In the genomic region with DNA sequence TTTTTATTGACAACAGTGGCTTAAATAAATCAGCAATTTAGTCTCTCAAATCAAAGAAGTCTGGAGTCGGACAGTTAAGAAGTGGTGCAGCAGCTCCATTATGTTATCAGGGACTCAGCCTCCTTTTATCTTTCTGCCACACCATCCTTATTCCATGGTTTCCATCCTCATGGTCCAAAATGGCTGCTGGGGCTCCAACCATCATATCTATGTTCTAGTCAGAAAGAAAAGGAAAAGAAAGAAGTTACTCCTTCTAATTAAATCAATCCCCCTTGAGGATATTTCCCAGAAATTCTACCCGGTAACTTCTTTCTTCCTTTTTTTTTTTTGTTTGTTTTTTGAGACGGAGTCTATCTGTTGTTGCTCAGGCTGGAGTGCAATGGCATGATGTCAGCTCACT, we compare ENCODE assay signal across 28 cellular contexts.
"Had no signal": no experiment of that assay in that cellular context is flagged by ENCODE, and none has a peak within 500 bp of the region (broad histone marks: within the 10 kb centered on the region; RNA-seq: fewer than 3 reads in every experiment).

No MANE protein-coding gene starts in this region.

- H3K4me3 ChIP-seq: colonic mucosa, coronary artery, dorsolateral prefrontal cortex, esophagus muscularis mucosa, esophagus squamous epithelium, gastrocnemius medialis, gastroesophageal sphincter, heart left ventricle, heart right ventricle had no signal

- H3K27ac ChIP-seq: colonic mucosa, coronary artery, dorsolateral prefrontal cortex, epithelial cell of prostate, esophagus muscularis mucosa, esophagus squamous epithelium, foreskin keratinocyte, gastrocnemius medialis, gastroesophageal sphincter, heart left ventricle, heart right ventricle had no signal

- H3K27me3 ChIP-seq: colonic mucosa, dorsolateral prefrontal cortex, gastrocnemius medialis had no signal

- FAIRE-seq: colon, endometrium, endothelial cell of umbilical vein, frontal cortex had no signal

- H3K36me3 ChIP-seq: colonic mucosa, esophagus muscularis mucosa, esophagus squamous epithelium, gastrocnemius medialis, gastroesophageal sphincter, heart left ventricle, heart right ventricle had no signal

- ATAC-seq: effector memory CD8-positive, alpha-beta T cell; esophagus mucosa; foreskin keratinocyte; gastrocnemius medialis; gastroesophageal sphincter; heart left ventricle; heart right ventricle had no signal

- H3K9me3 ChIP-seq: colonic mucosa, esophagus squamous epithelium, gastrocnemius medialis, gastroesophageal sphincter, heart left ventricle, heart right ventricle had no signal

- H3K4me1 ChIP-seq: colonic mucosa, esophagus muscularis mucosa, esophagus squamous epithelium, foreskin keratinocyte, gastroesophageal sphincter had no signal

- DNase-seq: colonic mucosa; cortex of kidney; dermis blood vessel endothelial cell; dorsolateral prefrontal cortex; effector CD4-positive, alpha-beta T cell; effector CD8-positive, alpha-beta T cell; effector memory CD4-positive, alpha-beta T cell; effector memory CD8-positive, alpha-beta T cell; endodermal cell; erythroblast; esophagus squamous epithelium; foreskin fibroblast; foreskin keratinocyte; foreskin melanocyte; gastrocnemius medialis; glutamatergic neuron; head of caudate nucleus; heart left ventricle; heart right ventricle had no signal
